8 cellular contexts compared by ENCODE assay signal in genomic region chr6:43723737-43724295, GRCh38. TPM values are rescaled to one million over a fixed set of nuclear protein-coding genes. Genes with fewer than 3 reads are reported as not detected.
A peak's percentile ranks its signal among the peaks of the same experiment; 100 is the strongest.
DNase-seq lines count a peak whose midpoint lies in the region; ATAC-seq and TF ChIP-seq lines count a peak whose summit lies in the region.

No MANE protein-coding gene starts in this region.

- TF ChIP-seq CTCF in Calu3 (IDR thresholded peaks at IDR 0.05; ENCODE audit: unreplicated experiment), result peak; percentile 89
- TF ChIP-seq CTCF in heart right ventricle (IDR thresholded peaks at IDR 0.05), result peak; percentile 41 to 77 (median 68)
- TF ChIP-seq CTCF in smooth muscle cell (IDR thresholded peaks at IDR 0.05; ENCODE audit: borderline replicate concordance, insufficient read depth, poor library complexity, severe bottlenecking), result peak; percentile 60

- no peak overlapping the region for H2AFZ ChIP-seq in smooth muscle cell (ENCODE audit: low read depth)

- intact Hi-C loops in Calu3 (cut with micrococcal nuclease; ENCODE audit: unreplicated experiment) (loop anchor here (1.0 to 5.0 kb wide), 7 partner anchors 43 to 355 kb away; no protein-coding TSS in a partner anchor), heart right ventricle (cut with DNase I) (loop anchor here in 8 of 10 donors (1.0 to 5.0 kb wide), 8 partner anchors 33 to 355 kb away; no protein-coding TSS in a partner anchor)

- peak; percentile 95 for DNase-seq in Calu3
- peak; percentile 77 for DNase-seq in Jurkat, Clone E6-1 (ENCODE audit: low read depth, low spot score)
- DNase-seq in SK-N-MC (ENCODE audit: low read depth, low spot score), result no peak
- peak; percentile 77 for DNase-seq in activated naive CD4-positive, alpha-beta T cell treated with anti-CD3 and anti-CD28 coated beads, Interleukin-2, amount 50 U/mL, for 16 hours
- peak; percentile 60 to 65 for DNase-seq in heart right ventricle
- DNase-seq in smooth muscle cell (lab: John Stamatoyannopoulos, UW; ENCODE audit: unreplicated experiment), result no peak

- no peaks in the 10 kb centered on the region for H3K9me3 Mint-ChIP-seq in Calu3 (ENCODE audit: low read depth, unreplicated experiment)

- H3K36me3 ChIP-seq in SK-N-MC (ENCODE audit: insufficient read depth, low read length), result no peaks in the 10 kb centered on the region
- H3K36me3 ChIP-seq in heart right ventricle, result no peaks in the 10 kb centered on the region
- no peaks in the 10 kb centered on the region for H3K36me3 ChIP-seq in smooth muscle cell (ENCODE audit: low read depth)

- H3K27me3 ChIP-seq in heart right ventricle, result no peaks in the 10 kb centered on the region
- no peaks in the 10 kb centered on the region for H3K27me3 ChIP-seq in smooth muscle cell (ENCODE audit: low read depth)

- H3K36me3 Mint-ChIP-seq in Calu3 (ENCODE audit: insufficient read depth, unreplicated experiment), result peaks cover 17% of the 10 kb centered on the region

- peak overlapping the region; percentile 97 for H3K27ac Mint-ChIP-seq in Calu3 (ENCODE audit: unreplicated experiment)

- CTCF ChIA-PET in Calu3 (lab: Charles Lee), result interaction anchor here (0.5 to 3.2 kb wide), 23 partner anchors 21 to 738 kb away, joined by 3 to 40 read pairs (median 8); partner anchors contain the start of gene VEGFA

- ATAC-seq in GM21390 (IDR thresholded peaks at IDR 0.05; ENCODE audit: unreplicated experiment) (peak; percentile 57), heart right ventricle (peak; percentile 71 to 87 (median 78)), HG02884 (IDR thresholded peaks at IDR 0.05; ENCODE audit: unreplicated experiment) (no peak)

- H3K9me3 ChIP-seq in SK-N-MC (ENCODE audit: low read depth, low read length) (no peaks in the 10 kb centered on the region), heart right ventricle (no peaks in the 10 kb centered on the region), smooth muscle cell (replicated peaks; ENCODE audit: low read depth) (no peaks in the 10 kb centered on the region)

- no peak overlapping the region for H3K4me2 ChIP-seq in smooth muscle cell

- H3K4me3 Mint-ChIP-seq in Calu3 (ENCODE audit: low read depth, unreplicated experiment), result peak overlapping the region; percentile 50

- BruUV-seq in Calu3 (replicated peaks; lab: Mats Ljungman, UMichigan), result no TSS peak

- H3K79me2 ChIP-seq in smooth muscle cell (ENCODE audit: low read depth), result no peaks in the 10 kb centered on the region

- H3K27ac ChIP-seq in SK-N-MC (peak overlapping the region; percentile 84), heart right ventricle (peak overlapping the region in 1 of 10 donors; percentile 26), smooth muscle cell (ENCODE audit: low read depth) (no peak overlapping the region)

- H3K9ac ChIP-seq in SK-N-MC (ENCODE audit: insufficient read length), result no peak overlapping the region
- H3K9ac ChIP-seq in smooth muscle cell (ENCODE audit: low read depth), result no peak overlapping the region

- H4K20me1 ChIP-seq in smooth muscle cell (ENCODE audit: low read depth), result no peaks in the 10 kb centered on the region

- H3K27me3 Mint-ChIP-seq in Calu3 (ENCODE audit: unreplicated experiment), result peaks cover 10% of the 10 kb centered on the region

- no peak overlapping the region for H3K4me3 ChIP-seq in Jurkat, Clone E6-1 (ENCODE audit: low read length)
- no peak overlapping the region for H3K4me3 ChIP-seq in SK-N-MC
- no peak overlapping the region for H3K4me3 ChIP-seq in heart right ventricle
- no peak overlapping the region for H3K4me3 ChIP-seq in smooth muscle cell

- H3F3A ChIP-seq in smooth muscle cell (ENCODE audit: low read depth), result no peaks in the 10 kb centered on the region

- H3K4me1 Mint-ChIP-seq in Calu3 (ENCODE audit: low read depth, unreplicated experiment), result peaks cover 52% of the 10 kb centered on the region

- peaks cover 0 to 28% (median 9%) of the 10 kb centered on the region in 9 donors for H3K4me1 ChIP-seq in heart right ventricle
- H3K4me1 ChIP-seq in smooth muscle cell (ENCODE audit: low read depth), result peaks cover 5% of the 10 kb centered on the region

- 54 to 58% methylated on average over 9 of the region's 9 CpGs for WGBS in heart right ventricle, 2 donors
- 60% methylated on average over 9 of the region's 9 CpGs for WGBS in smooth muscle cell (ENCODE audit: low lambda C conversion rate)

RNA-seq across cellular contexts. Expression of gene MRPS18A, which starts 36.2 kb away (rescaled TPM):
- 88.8 and 106 TPM in 2 replicates for total RNA-seq in Calu3 (2022)
- 88.3 TPM for polyA plus RNA-seq in Jurkat, Clone E6-1 (2012; ENCODE audit: insufficient read depth, insufficient read length)
- total RNA-seq in heart right ventricle, result 10 to 100 TPM; 36.0 to 52.9 (median 40.6) TPM
- 100 to 1,000 TPM in 1 of 2 donors, 10 to 100 TPM in 1; 30.4 to 103 TPM for polyA plus RNA-seq in heart right ventricle
- 30.9 and 40.4 TPM in 2 replicates for total RNA-seq in smooth muscle cell
- 59.9 and 73.7 TPM in 2 replicates for polyA plus RNA-seq in smooth muscle cell

RNA-seq across cellular contexts. Expression of gene VEGFA, which starts 46.2 kb away (rescaled TPM):
- total RNA-seq in Calu3 (2022) (345 and 407 TPM in 2 replicates), heart right ventricle (100 to 1,000 TPM; 163 to 456 (median 216) TPM), smooth muscle cell (120 and 136 TPM in 2 replicates)
- polyA plus RNA-seq in Jurkat, Clone E6-1 (2012; ENCODE audit: insufficient read depth, insufficient read length), result 8.8 TPM
- polyA plus RNA-seq in heart right ventricle (100 to 1,000 TPM; 133 to 396 TPM), smooth muscle cell (116 and 143 TPM in 2 replicates)

Comparison
In these comparisons a context has a peak if more than half of its experiments do, and no peak if none do; other contexts are left out.
1. DNase-seq: peak in Calu3 (single experiment), Jurkat, Clone E6-1 (single experiment), activated naive CD4-positive, alpha-beta T cell treated with anti-CD3 and anti-CD28 coated beads, Interleukin-2, amount 50 U/mL, for 16 hours (single experiment) and heart right ventricle (2 of 2); none in SK-N-MC (single experiment) and smooth muscle cell (single experiment).
2. Peak in every context shown above with its lines, with median percentiles within 50 percentile points of each other: CTCF ChIP-seq.